In genomic region chr18:76721207-76721996, GRCh38 we compare ENCODE assay signal across 12 cellular contexts.
DNase-seq lines count a peak whose midpoint lies in the region; ATAC-seq lines count a peak whose summit lies in the region.
"Had no signal": no experiment of that assay in that cellular context is flagged by ENCODE, and none has a peak within 500 bp of the region (broad histone marks: within the 10 kb centered on the region; RNA-seq: fewer than 3 reads in every experiment).

No MANE protein-coding gene starts in this region.

- no peaks in the 10 kb centered on the region for H3K9me3 Mint-ChIP-seq in activated CD4-positive, alpha-beta memory T cell treated with anti-CD3 and anti-CD28 coated beads for 36 hours
- no peaks in the 10 kb centered on the region for H3K9me3 Mint-ChIP-seq in activated naive CD8-positive, alpha-beta T cell (ENCODE audit: low read depth)

- POLR2A ChIA-PET in activated CD4-positive, alpha-beta memory T cell treated with anti-CD3 and anti-CD28 coated beads for 36 hours (lab: Charles Lee), result no interaction called here

- CTCF ChIA-PET in activated CD4-positive, alpha-beta memory T cell treated with anti-CD3 and anti-CD28 coated beads for 36 hours (lab: Charles Lee), result interaction anchor here (0.6 to 2.2 kb wide), 3 partner anchors 12 to 323 kb away, joined by 3 to 14 read pairs (median 6); no protein-coding TSS in a partner anchor

- DNase-seq in Jurkat, Clone E6-1 (ENCODE audit: low read depth, low spot score), result peak; percentile 98
- peak; percentile 69 for DNase-seq in activated CD4-positive, alpha-beta memory T cell treated with anti-CD3 and anti-CD28 coated beads for 36 hours
- peak; percentile 28 for DNase-seq in stimulated activated CD8-positive, alpha-beta memory T cell treated with anti-CD3 and anti-CD28 coated beads, Interleukin-12 subunit alpha, Interleukin-12 subunit beta, amount 100 ng/mL, for 4 hours (ENCODE audit: low read depth)
- DNase-seq in GM19240 (ENCODE audit: insufficient read length, low spot score), result no peak
- DNase-seq: Calu3, NCI-H1092 had no signal

- no peaks in the 10 kb centered on the region for H3K27me3 Mint-ChIP-seq in activated CD4-positive, alpha-beta memory T cell treated with anti-CD3 and anti-CD28 coated beads for 36 hours
- H3K27me3 Mint-ChIP-seq in activated naive CD8-positive, alpha-beta T cell, result peaks cover 11% of the 10 kb centered on the region

- peaks cover 40% of the 10 kb centered on the region for H3K4me1 Mint-ChIP-seq in activated CD4-positive, alpha-beta memory T cell treated with anti-CD3 and anti-CD28 coated beads for 36 hours (ENCODE audit: low read depth)
- peaks cover 41% of the 10 kb centered on the region for H3K4me1 Mint-ChIP-seq in activated naive CD8-positive, alpha-beta T cell (ENCODE audit: low read depth)

- H3K4me3 Mint-ChIP-seq in activated CD4-positive, alpha-beta memory T cell treated with anti-CD3 and anti-CD28 coated beads for 36 hours, result peak overlapping the region; percentile 9
- H3K4me3 Mint-ChIP-seq in activated naive CD8-positive, alpha-beta T cell, result peak overlapping the region; percentile 77

- intact Hi-C loops in activated CD4-positive, alpha-beta memory T cell treated with anti-CD3 and anti-CD28 coated beads for 36 hours (cut with micrococcal nuclease), result no loop called here

- H3K36me3 Mint-ChIP-seq in activated CD4-positive, alpha-beta memory T cell treated with anti-CD3 and anti-CD28 coated beads for 36 hours, result no peaks in the 10 kb centered on the region
- H3K36me3 Mint-ChIP-seq in activated naive CD8-positive, alpha-beta T cell, result no peaks in the 10 kb centered on the region

- peak overlapping the region; percentile 37 for H3K4me3 ChIP-seq in Jurkat, Clone E6-1 (ENCODE audit: low read length)
- H3K4me3 ChIP-seq: HAP-1, vagina had no signal

- H3K27ac Mint-ChIP-seq in activated CD4-positive, alpha-beta memory T cell treated with anti-CD3 and anti-CD28 coated beads for 36 hours, result peak overlapping the region; percentile 67
- H3K27ac Mint-ChIP-seq in activated naive CD8-positive, alpha-beta T cell, result peak overlapping the region; percentile 66

- no peak for ATAC-seq in GM21390 (IDR thresholded peaks at IDR 0.05; ENCODE audit: unreplicated experiment)
- ATAC-seq in HG02885 (IDR thresholded peaks at IDR 0.05; ENCODE audit: poor library complexity, unreplicated experiment), result no peak
- no peak for ATAC-seq in GM21786 (IDR thresholded peaks at IDR 0.05; ENCODE audit: unreplicated experiment)
